Comparison of ENCODE assay signal across 26 cellular contexts in the genomic region with DNA sequence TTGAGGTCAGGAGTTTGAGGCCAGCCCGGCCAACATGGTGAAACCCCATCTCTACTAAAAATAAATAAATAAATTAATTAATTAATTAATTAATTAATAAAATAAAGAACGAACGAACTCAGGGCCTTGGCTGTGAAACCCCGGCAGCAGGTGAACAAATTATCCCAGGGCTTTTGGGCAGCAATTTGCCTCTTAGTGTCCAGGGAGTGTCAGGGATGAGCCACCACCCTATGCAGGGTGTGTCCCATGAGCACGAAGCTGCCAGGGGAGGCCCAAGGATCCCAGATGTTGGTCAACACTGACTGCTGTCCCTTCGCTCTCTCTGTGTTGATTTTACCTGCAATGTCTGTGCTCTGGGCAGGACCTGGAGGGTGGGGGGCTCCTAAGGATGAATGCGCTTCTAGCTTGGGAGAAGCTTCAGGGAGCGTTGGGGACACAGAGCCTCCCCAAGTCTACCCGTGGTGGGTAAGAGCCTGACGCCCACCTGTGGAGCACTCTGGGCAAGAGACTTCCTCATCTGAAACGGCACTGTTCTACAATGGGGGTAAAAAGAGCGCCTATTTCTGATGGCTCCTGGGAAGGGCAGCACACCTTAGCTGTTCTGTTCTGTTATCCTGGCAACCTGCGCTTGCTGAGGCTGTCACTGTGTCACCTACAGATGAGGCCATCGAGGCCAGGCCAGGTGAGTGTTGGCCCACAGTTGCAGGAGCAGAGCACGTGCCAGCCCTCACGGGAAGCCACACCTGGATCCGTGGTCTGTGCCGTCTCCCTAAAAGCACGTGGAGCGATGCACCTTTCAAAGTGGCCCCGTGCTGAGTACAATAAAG.
"Had no signal": no experiment of that assay in that cellular context is flagged by ENCODE, and none has a peak within 500 bp of the region (broad histone marks: within the 10 kb centered on the region; RNA-seq: fewer than 3 reads in every experiment).

No MANE protein-coding gene starts in this region.

- H3K9me3 Mint-ChIP-seq: activated CD4-positive, alpha-beta T cell treated with anti-CD3 and anti-CD28 coated beads, Interleukin-2, amount 10 ng/mL, durations not matched to agents 7 days and 5 days; activated CD8-positive, alpha-beta T cell treated with anti-CD3 and anti-CD28 coated beads for 36 hours; activated naive CD4-positive, alpha-beta T cell treated with anti-CD3 and anti-CD28 coated beads for 36 hours; activated T-cell treated with anti-CD3 and anti-CD28 coated beads, Interleukin-2, amount 50 U/mL, for 72 hours; dendritic cell treated with granulocyte-macrophage colony-stimulating factor and Interleukin-4, amounts not matched to agents 40 ng/mL and 50 ng/mL, for 4 days; naive thymus-derived CD4-positive, alpha-beta T cell had no signal

- DNase-seq: activated CD4-positive, alpha-beta T cell treated with anti-CD3 and anti-CD28 coated beads for 1 hour; activated CD4-positive, alpha-beta T cell treated with anti-CD3 and anti-CD28 coated beads, Interleukin-2, amount 10 ng/mL, durations not matched to agents 7 days and 5 days; activated CD8-positive, alpha-beta memory T cell treated with anti-CD3 and anti-CD28 coated beads, Interleukin-2, amount 10 ng/mL, durations not matched to agents 7 days and 5 days; activated CD8-positive, alpha-beta T cell treated with anti-CD3 and anti-CD28 coated beads for 36 hours; activated naive CD4-positive, alpha-beta T cell treated with anti-CD3 and anti-CD28 coated beads for 36 hours; activated T-cell treated with anti-CD3 and anti-CD28 coated beads for 4 hours; activated T-cell treated with anti-CD3 and anti-CD28 coated beads, Interleukin-2, amount 50 U/mL, for 72 hours; amniotic stem cell; central memory CD4-positive, alpha-beta T cell; glutamatergic neuron; islet precursor cell; left cardiac atrium; midbrain; naive thymus-derived CD4-positive, alpha-beta T cell; occipital lobe; spleen; stimulated activated naive CD4-positive, alpha-beta T cell; T-helper 9 cell; tibial artery; WERI-Rb-1 had no signal

- H3K4me1 Mint-ChIP-seq: activated CD4-positive, alpha-beta T cell treated with anti-CD3 and anti-CD28 coated beads, Interleukin-2, amount 10 ng/mL, durations not matched to agents 7 days and 5 days; activated CD8-positive, alpha-beta memory T cell treated with anti-CD3 and anti-CD28 coated beads, Interleukin-2, amount 10 ng/mL, durations not matched to agents 7 days and 5 days had no signal

- ATAC-seq: activated CD8-positive, alpha-beta memory T cell treated with anti-CD3 and anti-CD28 coated beads, Interleukin-2, amount 10 ng/mL, durations not matched to agents 7 days and 5 days; activated CD8-positive, alpha-beta T cell treated with anti-CD3 and anti-CD28 coated beads for 36 hours; activated T-cell treated with anti-CD3 and anti-CD28 coated beads, Interleukin-2, amount 50 U/mL, for 72 hours; left cardiac atrium; naive thymus-derived CD4-positive, alpha-beta T cell had no signal

- H3K4me3 ChIP-seq: esophagus muscularis mucosa, hepatocyte, right atrium auricular region, SK-N-MC, spleen, suprapubic skin, tibial artery had no signal

- H3K36me3 ChIP-seq: esophagus muscularis mucosa, right atrium auricular region, spleen, suprapubic skin, tibial artery, WERI-Rb-1 had no signal

- H3K27me3 Mint-ChIP-seq: activated CD4-positive, alpha-beta T cell treated with anti-CD3 and anti-CD28 coated beads, Interleukin-2, amount 10 ng/mL, durations not matched to agents 7 days and 5 days; activated CD8-positive, alpha-beta memory T cell treated with anti-CD3 and anti-CD28 coated beads, Interleukin-2, amount 10 ng/mL, durations not matched to agents 7 days and 5 days; activated CD8-positive, alpha-beta T cell treated with anti-CD3 and anti-CD28 coated beads for 36 hours had no signal

- H3K27ac Mint-ChIP-seq: activated CD4-positive, alpha-beta T cell treated with anti-CD3 and anti-CD28 coated beads, Interleukin-2, amount 10 ng/mL, durations not matched to agents 7 days and 5 days; activated CD8-positive, alpha-beta memory T cell treated with anti-CD3 and anti-CD28 coated beads, Interleukin-2, amount 10 ng/mL, durations not matched to agents 7 days and 5 days; activated CD8-positive, alpha-beta T cell treated with anti-CD3 and anti-CD28 coated beads for 36 hours; activated naive CD4-positive, alpha-beta T cell treated with anti-CD3 and anti-CD28 coated beads for 36 hours; activated T-cell treated with anti-CD3 and anti-CD28 coated beads, Interleukin-2, amount 50 U/mL, for 72 hours; dendritic cell treated with granulocyte-macrophage colony-stimulating factor and Interleukin-4, amounts not matched to agents 40 ng/mL and 50 ng/mL, for 4 days; naive thymus-derived CD4-positive, alpha-beta T cell had no signal

- H3K4me1 ChIP-seq: right atrium auricular region, spleen, suprapubic skin, tibial artery had no signal

- H3K27me3 ChIP-seq: right atrium auricular region had no signal

- H3K36me3 Mint-ChIP-seq: activated CD8-positive, alpha-beta memory T cell treated with anti-CD3 and anti-CD28 coated beads, Interleukin-2, amount 10 ng/mL, durations not matched to agents 7 days and 5 days; naive thymus-derived CD4-positive, alpha-beta T cell had no signal

- H3K9me3 ChIP-seq: esophagus muscularis mucosa, right atrium auricular region, spleen, suprapubic skin, tibial artery had no signal

- H3K27ac ChIP-seq: esophagus muscularis mucosa, hepatocyte, right atrium auricular region, SK-N-MC, spleen, suprapubic skin, tibial artery, WERI-Rb-1 had no signal

- H3K4me3 Mint-ChIP-seq: activated CD4-positive, alpha-beta T cell treated with anti-CD3 and anti-CD28 coated beads, Interleukin-2, amount 10 ng/mL, durations not matched to agents 7 days and 5 days; activated CD8-positive, alpha-beta memory T cell treated with anti-CD3 and anti-CD28 coated beads, Interleukin-2, amount 10 ng/mL, durations not matched to agents 7 days and 5 days; activated CD8-positive, alpha-beta T cell treated with anti-CD3 and anti-CD28 coated beads for 36 hours; activated naive CD4-positive, alpha-beta T cell treated with anti-CD3 and anti-CD28 coated beads for 36 hours; activated T-cell treated with anti-CD3 and anti-CD28 coated beads, Interleukin-2, amount 50 U/mL, for 72 hours; dendritic cell treated with granulocyte-macrophage colony-stimulating factor and Interleukin-4, amounts not matched to agents 40 ng/mL and 50 ng/mL, for 4 days; naive thymus-derived CD4-positive, alpha-beta T cell had no signal
